ENCODE assay signal across 1 cellular context in genomic region chr5:1326903-1327756, GRCh38.
TF ChIP-seq lines count a peak whose summit lies in the region.

No MANE protein-coding gene starts in this region.

TF ChIP-seq in HEK293, 187 proteins besides CTCF, POLR2A, EP300 and RAD21:
- TF ChIP-seq PRDM10 (tag by site-specific recombination; IDR thresholded peaks at IDR 0.05) (peak; percentile 99), KLF17 (tag by site-specific recombination; IDR thresholded peaks at IDR 0.05) (peak; percentile 91), SP7 (tag by site-specific recombination; IDR thresholded peaks at IDR 0.05) (peak; percentile 30; the same call in 1 of the 2 replicates), ZNF394 (tag by site-specific recombination; IDR thresholded peaks at IDR 0.05; ENCODE audit: borderline replicate concordance) (peak; percentile 23; the same call in 1 of the 2 replicates), WT1 (tag by site-specific recombination; IDR thresholded peaks at IDR 0.05) (peak; percentile 94), ZNF600 (tag by site-specific recombination; IDR thresholded peaks at IDR 0.05) (peak; percentile 43; the same call in 1 of the 2 replicates), SP3 (tag by site-specific recombination; IDR thresholded peaks at IDR 0.05) (peak; percentile 58)
TF ChIP-seq in HEK293: peak in this region for 7; not testable (repeated sequence) for 180.
